Comparison of ENCODE assay signal across 8 cellular contexts in genomic region chrX:30652527-30653414, GRCh38. TPM values are rescaled to one million over a fixed set of nuclear protein-coding genes. Genes with fewer than 3 reads are reported as not detected.
DNase-seq lines count a peak whose midpoint lies in the region.

No MANE protein-coding gene starts in this region.

- H3K4me1 ChIP-seq in neuron (ENCODE audit: insufficient read depth, low read length) (no peaks in the 10 kb centered on the region), stomach smooth muscle (ENCODE audit: control insufficient read depth, insufficient read depth, low read length) (no peaks in the 10 kb centered on the region)

- H3K9ac ChIP-seq in stomach smooth muscle (ENCODE audit: low read length in 2 of 2): peak overlapping the region; percentile 20 to 36

- H3K27me3 ChIP-seq in MG63: no peaks in the 10 kb centered on the region
- no peaks in the 10 kb centered on the region for H3K27me3 ChIP-seq in neuron (ENCODE audit: insufficient read depth, low read length)
- peaks cover 0 to 1% of the 10 kb centered on the region in 2 donors for H3K27me3 ChIP-seq in stomach smooth muscle (ENCODE audit: control insufficient read depth in 1 of 2, insufficient read depth in 2 of 2, low read length in 2 of 2)

- H3K27ac ChIP-seq in stomach smooth muscle (ENCODE audit: low read length): peak overlapping the region; percentile 69

- H3K36me3 ChIP-seq in MG63 (no peaks in the 10 kb centered on the region), neuron (ENCODE audit: insufficient read depth, low read length) (no peaks in the 10 kb centered on the region), stomach smooth muscle (ENCODE audit: control insufficient read depth in 2 of 2, insufficient read depth in 2 of 2, low read length in 2 of 2) (no peaks in the 10 kb centered on the region)

- peak overlapping the region; percentile 73 for H2AFZ ChIP-seq in neuron (ENCODE audit: low read depth, low read length)

- peak; percentile 89 for DNase-seq in GDM1 (lab: John Stamatoyannopoulos, UW)
- peak; percentile 89 for DNase-seq in HCEC 1CT
- DNase-seq in MG63: peak; percentile 92
- peak; percentile 63 for DNase-seq in SHP77 treated with DMSO at 0.1 percent for 48 hours (lab: John Stamatoyannopoulos, UW)
- peak; percentile 85 for DNase-seq in activated gamma-delta T cell treated with Interleukin-2 at 50 U/mL for 16 hours
- DNase-seq in foreskin melanocyte: peak; percentile 82

- H3K9me3 ChIP-seq in MG63: no peaks in the 10 kb centered on the region
- no peaks in the 10 kb centered on the region for H3K9me3 ChIP-seq in neuron (ENCODE audit: low read length)
- H3K9me3 ChIP-seq in stomach smooth muscle (ENCODE audit: control insufficient read depth in 2 of 2, low read length in 2 of 2): no peaks in the 10 kb centered on the region

- H3K4me3 ChIP-seq in MG63 (peak overlapping the region; percentile 60), neuron (ENCODE audit: low read length) (peak overlapping the region; percentile 93), stomach smooth muscle (ENCODE audit: low read length in 2 of 2) (peak overlapping the region; percentile 77 to 79)

RNA-seq across cellular contexts. Expression of gene GK, which starts 0.5 kb away (rescaled TPM):
- 4.1 and 5.5 TPM in 2 replicates for total RNA-seq in MG63 (2014; rRNA removed; shearing (Covaris generic); ENCODE audit: low replicate concordance)

Comparison
In these comparisons a context has a peak if more than half of its experiments do, and no peak if none do; other contexts are left out.
1. Peak in every context shown above with its lines: DNase-seq, H3K4me3 ChIP-seq and H3K27ac ChIP-seq.